ENCODE assay signal across 9 cellular contexts in genomic region chr17:40073454-40074174, GRCh38. TPM values are rescaled to one million over a fixed set of nuclear protein-coding genes. Genes with fewer than 3 reads are reported as not detected.
DNase-seq lines count a peak whose midpoint lies in the region; ATAC-seq and TF ChIP-seq lines count a peak whose summit lies in the region.
"Had no signal": no experiment of that assay in that cellular context is flagged by ENCODE, and none has a peak within 500 bp of the region (broad histone marks: within the 10 kb centered on the region; RNA-seq: fewer than 3 reads in every experiment).

No MANE protein-coding gene starts in this region.

- ATAC-seq in RWPE2 (ENCODE audit: low read depth) (no peak), HG02852 (IDR thresholded peaks at IDR 0.05; ENCODE audit: unreplicated experiment) (no peak)
- no peak for ATAC-seq in stimulated activated effector memory CD8-positive, alpha-beta T cell treated with anti-CD3 and anti-CD28 coated beads, Interleukin-12 subunit alpha, Interleukin-12 subunit beta, amount 100 ng/mL, for 72 hours

- no peak for TF ChIP-seq CTCF in RWPE2 (IDR thresholded peaks at IDR 0.05; ENCODE audit: poor library complexity, severe bottlenecking)

- H3K27ac Mint-ChIP-seq in stimulated activated effector memory CD8-positive, alpha-beta T cell treated with anti-CD3 and anti-CD28 coated beads, Interleukin-12 subunit alpha, Interleukin-12 subunit beta, amount 100 ng/mL, for 72 hours = peak overlapping the region; percentile 54

- peaks cover 51% of the 10 kb centered on the region for H3K4me1 ChIP-seq in RWPE2 (ENCODE audit: insufficient read depth, poor library complexity, severe bottlenecking)
- peaks cover 28 to 54% of the 10 kb centered on the region in 2 donors for H3K4me1 ChIP-seq in esophagus (ENCODE audit: control insufficient read depth in 2 of 2, insufficient read depth in 2 of 2, low read length in 1 of 2)
- peaks cover 14% of the 10 kb centered on the region for H3K4me1 ChIP-seq in HAP-1

- DNase-seq in RWPE2 (ENCODE audit: low spot score) = no peak
- DNase-seq in stimulated activated effector memory CD8-positive, alpha-beta T cell treated with anti-CD3 and anti-CD28 coated beads, Interleukin-12 subunit alpha, Interleukin-12 subunit beta, amount 100 ng/mL, for 72 hours (ENCODE audit: low spot score in 2 of 2) = no peak
- no peak for DNase-seq in COLO668 (lab: John Stamatoyannopoulos, UW; ENCODE audit: unreplicated experiment)
- no peak for DNase-seq in HAP-1 (ENCODE audit: low spot score in 2 of 2)
- DNase-seq: activated CD4-positive, CD25-positive, alpha-beta regulatory T cell; glutamatergic neuron; MM.1S had no signal

- peaks cover 71% of the 10 kb centered on the region for H3K4me1 Mint-ChIP-seq in stimulated activated effector memory CD8-positive, alpha-beta T cell treated with anti-CD3 and anti-CD28 coated beads, Interleukin-12 subunit alpha, Interleukin-12 subunit beta, amount 100 ng/mL, for 72 hours

- H3K4me3 Mint-ChIP-seq in stimulated activated effector memory CD8-positive, alpha-beta T cell treated with anti-CD3 and anti-CD28 coated beads, Interleukin-12 subunit alpha, Interleukin-12 subunit beta, amount 100 ng/mL, for 72 hours = no peak overlapping the region

- in situ Hi-C loops in HAP-1 (cut with MboI; ENCODE audit: low sequenced_read_pairs) = no loop called here

- no peaks in the 10 kb centered on the region for H3K9me3 Mint-ChIP-seq in stimulated activated effector memory CD8-positive, alpha-beta T cell treated with anti-CD3 and anti-CD28 coated beads, Interleukin-12 subunit alpha, Interleukin-12 subunit beta, amount 100 ng/mL, for 72 hours

- H3K27ac ChIP-seq in RWPE2 (ENCODE audit: poor library complexity, severe bottlenecking) (peak overlapping the region; percentile 48), esophagus (ENCODE audit: low read depth in 2 of 2, low read length in 1 of 2) (peak overlapping the region; percentile 85 to 94)

- H3K27me3 ChIP-seq in RWPE2 (ENCODE audit: insufficient read depth, poor library complexity, severe bottlenecking) = no peaks in the 10 kb centered on the region
- H3K27me3 ChIP-seq in esophagus (ENCODE audit: control insufficient read depth in 1 of 2, insufficient read depth in 2 of 2, low read length in 2 of 2) = no peaks in the 10 kb centered on the region
- no peaks in the 10 kb centered on the region for H3K27me3 ChIP-seq in HAP-1 (ENCODE audit: low read depth)

- H3K36me3 ChIP-seq in RWPE2 (ENCODE audit: low read depth) (peaks cover 8% of the 10 kb centered on the region; the same call in 1 of the 2 replicates), esophagus (ENCODE audit: control insufficient read depth in 2 of 2, insufficient read depth in 2 of 2, low read length in 1 of 2) (peaks cover 0 to 10% of the 10 kb centered on the region in 2 donors), HAP-1 (replicated peaks) (peaks cover 5% of the 10 kb centered on the region)

- H3K36me3 Mint-ChIP-seq in stimulated activated effector memory CD8-positive, alpha-beta T cell treated with anti-CD3 and anti-CD28 coated beads, Interleukin-12 subunit alpha, Interleukin-12 subunit beta, amount 100 ng/mL, for 72 hours = peaks cover 11% of the 10 kb centered on the region

- H3K9me3 ChIP-seq in RWPE2 (ENCODE audit: severe bottlenecking) = no peaks in the 10 kb centered on the region
- no peaks in the 10 kb centered on the region for H3K9me3 ChIP-seq in esophagus (ENCODE audit: control insufficient read depth in 2 of 2, insufficient read depth in 1 of 2, low read depth in 1 of 2, low read length in 1 of 2)
- H3K9me3 ChIP-seq in HAP-1 = no peaks in the 10 kb centered on the region

- no peak overlapping the region for H3K4me3 ChIP-seq in RWPE2 (ENCODE audit: severe bottlenecking)
- H3K4me3 ChIP-seq in esophagus (ENCODE audit: low read depth in 1 of 2, low read length in 2 of 2) = no peak overlapping the region
- H3K4me3 ChIP-seq in HAP-1 = no peak overlapping the region

- WGBS in esophagus, 2 donors = 73 to 87% methylated on average over 7 of the region's 7 CpGs

RNA-seq across cellular contexts. Expression of gene THRA, which starts 10.8 kb away (rescaled TPM):
- 10 to 100 TPM; 10.5 to 11.0 TPM for polyA plus RNA-seq in esophagus

RNA-seq across cellular contexts. Expression of gene MED24, which starts 19.4 kb away (rescaled TPM):
- 10 to 100 TPM; 37.7 to 43.7 TPM for polyA plus RNA-seq in esophagus

RNA-seq across cellular contexts. Expression of gene NR1D1, which starts 26.8 kb away (rescaled TPM):
- 10 to 100 TPM; 23.6 to 24.6 TPM for polyA plus RNA-seq in esophagus

RNA-seq across cellular contexts. Expression of gene MSL1, which starts 48.2 kb away (rescaled TPM):
- 10 to 100 TPM; 42.1 to 59.5 TPM for polyA plus RNA-seq in esophagus

RNA-seq across cellular contexts. Expression of gene CSF3, which starts 58.4 kb away (rescaled TPM):
- under 1 TPM; 0.26 to 0.29 TPM for polyA plus RNA-seq in esophagus
